ENCODE assay signal across 19 cellular contexts in the genomic region with DNA sequence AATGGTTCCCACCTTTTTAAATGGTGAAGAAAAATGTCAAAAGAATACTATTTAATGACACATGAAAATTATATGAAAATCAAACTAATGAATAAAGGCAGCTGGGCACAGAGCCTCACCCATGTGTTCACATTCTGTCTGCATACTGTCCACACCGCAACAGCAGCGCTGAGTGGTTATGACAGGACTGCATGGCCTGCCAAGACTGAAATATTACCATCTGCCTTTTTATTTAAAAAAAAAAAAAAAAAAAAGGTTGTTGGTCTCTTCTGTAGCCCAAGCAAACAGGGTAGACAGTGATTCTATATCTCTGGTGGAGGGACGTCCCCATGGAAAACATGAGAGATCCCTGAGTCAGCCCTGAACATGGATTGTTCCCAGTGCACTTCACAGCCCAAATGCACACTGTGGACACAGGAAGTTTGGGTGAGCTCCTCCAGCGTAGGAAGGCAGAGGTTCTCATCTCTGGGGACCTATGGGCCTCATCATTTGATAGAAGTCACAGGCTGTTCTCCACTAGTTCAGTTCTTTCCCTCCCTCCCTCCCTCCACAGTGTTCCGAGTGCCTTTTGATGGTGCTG. TPM values are rescaled to one million over a fixed set of nuclear protein-coding genes. Genes with fewer than 3 reads are reported as not detected.
A peak's percentile ranks its signal among the peaks of the same experiment; 100 is the strongest.
DNase-seq lines count a peak whose midpoint lies in the region; ATAC-seq and TF ChIP-seq lines count a peak whose summit lies in the region.
"Had no signal": no experiment of that assay in that cellular context is flagged by ENCODE, and none has a peak within 500 bp of the region (broad histone marks: within the 10 kb centered on the region; RNA-seq: fewer than 3 reads in every experiment).

No MANE protein-coding gene starts in this region.

- H3K27ac Mint-ChIP-seq in neural progenitor cell: peak overlapping the region; percentile 60
- H3K27ac Mint-ChIP-seq: CD8-positive, alpha-beta T cell had no signal

- H2AFZ ChIP-seq in neural progenitor cell (replicated peaks): no peak overlapping the region
- H2AFZ ChIP-seq: PC-9 had no signal

- H3K9ac ChIP-seq in neural progenitor cell: no peak overlapping the region
- H3K9ac ChIP-seq: BLaER1 treated with 17β-estradiol and CSF1 and Interleukin-3, amounts not matched to agents 10 nM and 100 nM had no signal

- H3K36me3 Mint-ChIP-seq in neural progenitor cell: peaks cover 4% of the 10 kb centered on the region
- H3K36me3 Mint-ChIP-seq: CD8-positive, alpha-beta T cell had no signal

- peaks cover 60% of the 10 kb centered on the region for H3K4me1 Mint-ChIP-seq in neural progenitor cell

- H3K79me2 ChIP-seq in neural progenitor cell (ENCODE audit: low read depth): no peaks in the 10 kb centered on the region

- H3K9me3 ChIP-seq in neural progenitor cell (ENCODE audit: low read depth) (no peaks in the 10 kb centered on the region), WERI-Rb-1 (ENCODE audit: severe bottlenecking) (no peaks in the 10 kb centered on the region)
- H3K9me3 ChIP-seq: BLaER1 treated with 17β-estradiol and CSF1 and Interleukin-3, amounts not matched to agents 10 nM and 100 nM; SJSA1 had no signal

- TF ChIP-seq CTCF in neural progenitor cell (IDR thresholded peaks at IDR 0.05): no peak
- no peak for TF ChIP-seq CTCF in WERI-Rb-1 (IDR thresholded peaks at IDR 0.05; ENCODE audit: low read depth, low read length)

- no peak overlapping the region for H3K4me3 ChIP-seq in neural progenitor cell
- no peak overlapping the region for H3K4me3 ChIP-seq in WERI-Rb-1 (ENCODE audit: low read depth, low read length)
- H3K4me3 ChIP-seq: BLaER1 treated with 17β-estradiol and CSF1 and Interleukin-3, amounts not matched to agents 10 nM and 100 nM; K562; PC-9; SJSA1 had no signal

- H3K4me2 ChIP-seq in neural progenitor cell: no peak overlapping the region
- H3K4me2 ChIP-seq: PC-9 had no signal

- ATAC-seq in Right ventricle myocardium inferior: peak; percentile 46
- ATAC-seq: CD8-positive, alpha-beta T cell; K562 had no signal

- DNase-seq in Right ventricle myocardium inferior (ENCODE audit: missing footprints): no peak
- DNase-seq in cardiac septum (ENCODE audit: low spot score): no peak
- DNase-seq in NCI-H1694 treated with DMSO at 0.1 percent for 48 hours (lab: John Stamatoyannopoulos, UW): peak; percentile 76
- DNase-seq in cerebellum (ENCODE audit: low spot score): peak; percentile 5
- DNase-seq in neural progenitor cell (ENCODE audit: low spot score): no peak
- DNase-seq in SIG-M5 (lab: John Stamatoyannopoulos, UW): no peak
- DNase-seq in DMS79 treated with DMSO at 0.1 percent for 48 hours (lab: John Stamatoyannopoulos, UW): no peak
- no peak for DNase-seq in WERI-Rb-1
- DNase-seq: 8988T; CD8-positive, alpha-beta T cell; NCI-H1105; NCI-H187 treated with DMSO at 0.1 percent for 48 hours; NCI-H2227 treated with DMSO at 0.1 percent for 48 hours; NCI-H524 treated with DMSO at 0.1 percent for 48 hours; PC-9 had no signal

- H4K20me1 ChIP-seq in neural progenitor cell (ENCODE audit: low read depth): no peaks in the 10 kb centered on the region
- H4K20me1 ChIP-seq: BLaER1 treated with 17β-estradiol and CSF1 and Interleukin-3, amounts not matched to agents 10 nM and 100 nM had no signal

- no peak overlapping the region for H3K4me3 Mint-ChIP-seq in neural progenitor cell
- H3K4me3 Mint-ChIP-seq: CD8-positive, alpha-beta T cell had no signal

- no peak overlapping the region for H3K27ac ChIP-seq in neural progenitor cell
- H3K27ac ChIP-seq in WERI-Rb-1: no peak overlapping the region
- H3K27ac ChIP-seq: BLaER1 treated with 17β-estradiol and CSF1 and Interleukin-3, amounts not matched to agents 10 nM and 100 nM; PC-9; RWPE1; SJSA1 had no signal

- intact Hi-C loops in Right ventricle myocardium inferior (cut with DNase I) (no loop called here), cardiac septum (cut with DNase I) (no loop called here)

- H3K36me3 ChIP-seq in neural progenitor cell: no peaks in the 10 kb centered on the region
- H3K36me3 ChIP-seq in WERI-Rb-1: no peaks in the 10 kb centered on the region
- H3K36me3 ChIP-seq: BLaER1 treated with 17β-estradiol and CSF1 and Interleukin-3, amounts not matched to agents 10 nM and 100 nM; SJSA1 had no signal

- peaks cover 7% of the 10 kb centered on the region for H3K27me3 Mint-ChIP-seq in neural progenitor cell (ENCODE audit: insufficient read depth, low read depth)

- H3K9me3 Mint-ChIP-seq in neural progenitor cell: peaks cover 13% of the 10 kb centered on the region
- H3K9me3 Mint-ChIP-seq: CD8-positive, alpha-beta T cell had no signal

- H3K27me3 ChIP-seq in neural progenitor cell: no peaks in the 10 kb centered on the region
- H3K27me3 ChIP-seq in WERI-Rb-1 (ENCODE audit: insufficient read depth, low read depth, severe bottlenecking): no peaks in the 10 kb centered on the region
- H3K27me3 ChIP-seq: BLaER1 treated with 17β-estradiol and CSF1 and Interleukin-3, amounts not matched to agents 10 nM and 100 nM; SJSA1 had no signal

- peaks cover 28% of the 10 kb centered on the region for H3K4me1 ChIP-seq in neural progenitor cell

- peaks cover 21% of the 10 kb centered on the region for H3F3A ChIP-seq in neural progenitor cell (ENCODE audit: low read depth)

RNA-seq across cellular contexts. Expression of a gene that starts 44.9 kb away (rescaled TPM):
- 1.1 TPM for total RNA-seq in Right ventricle myocardium inferior
- total RNA-seq in cardiac septum: 0.16 TPM
- 28.3 TPM for total RNA-seq in cerebellum
- 0.64 and 0.99 TPM in 2 replicates for total RNA-seq in neural progenitor cell (ENCODE audit: low replicate concordance)
- total RNA-seq: CD8-positive, alpha-beta T cell; K562 had no signal

Comparison
In these comparisons a context has a peak if more than half of its experiments do, and no peak if none do; other contexts are left out.
1. DNase-seq: peak in NCI-H1694 treated with DMSO at 0.1 percent for 48 hours (single experiment) and cerebellum (single experiment); none in Right ventricle myocardium inferior (single experiment), cardiac septum (single experiment), neural progenitor cell (single experiment), SIG-M5 (single experiment), DMS79 treated with DMSO at 0.1 percent for 48 hours (single experiment) and WERI-Rb-1 (single experiment).
2. RNA of a gene that starts 44.9 kb away (total RNA-seq): 28.3 TPM in cerebellum (single experiment); 1.1 TPM in Right ventricle myocardium inferior (single experiment), 0.64 to 0.99 TPM in neural progenitor cell and 0.16 TPM in cardiac septum (single experiment); every median in the first group is over 10 times any median in the second.